Comparison of ENCODE assay signal across 7 cellular contexts in the genomic region with DNA sequence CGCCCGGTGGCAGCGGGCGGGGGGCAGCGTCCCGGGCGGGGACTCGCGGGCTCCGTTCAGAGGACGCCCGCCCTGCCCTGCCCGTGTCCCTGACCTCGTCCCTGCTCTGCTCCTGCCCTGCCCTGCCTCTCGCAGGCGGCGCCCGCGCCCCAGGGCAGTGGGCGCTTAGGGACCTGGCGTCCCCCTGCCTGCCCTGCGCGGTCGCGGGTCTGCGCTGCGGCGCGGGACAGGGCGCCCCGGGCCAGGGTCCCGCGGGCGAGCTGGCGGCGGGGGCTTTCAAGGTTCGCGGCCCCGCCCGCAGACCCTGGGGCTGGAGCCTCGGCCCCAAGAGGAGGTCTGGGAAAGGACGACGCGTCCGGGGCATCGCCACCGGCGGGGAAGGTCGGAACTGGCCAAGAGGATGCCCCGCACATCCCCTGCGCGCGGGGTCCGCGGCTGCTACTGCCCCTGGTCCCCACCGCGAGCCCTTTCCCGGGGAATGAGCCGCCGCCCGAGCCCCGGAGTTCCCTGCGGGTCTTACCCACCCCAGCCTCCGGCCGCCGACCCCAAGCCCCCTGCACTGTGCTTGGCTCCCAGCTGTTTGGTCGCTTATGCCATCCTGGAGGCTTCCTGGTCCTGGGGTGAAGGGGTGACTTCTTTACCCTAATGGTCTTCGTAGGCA. TPM values are rescaled to one million over a fixed set of nuclear protein-coding genes. Genes with fewer than 3 reads are reported as not detected.
A peak's percentile ranks its signal among the peaks of the same experiment; 100 is the strongest.
DNase-seq lines count a peak whose midpoint lies in the region; ATAC-seq and TF ChIP-seq lines count a peak whose summit lies in the region.

No MANE protein-coding gene starts in this region.

- POLR2A ChIA-PET in T-cell (lab: Charles Lee), result no interaction called here

- peak; percentile 15 for ATAC-seq in GM18858 (IDR thresholded peaks at IDR 0.05; ENCODE audit: unreplicated experiment)
- peak; percentile 19 for ATAC-seq in HG02571 (IDR thresholded peaks at IDR 0.05; ENCODE audit: unreplicated experiment)
- peak; percentile 22 to 43 (median 32) for ATAC-seq in T-cell (replicated peaks in 1 of 4)

- no peaks in the 10 kb centered on the region for H3K36me3 ChIP-seq in ovary

- H3K27ac Mint-ChIP-seq in T-cell, result no peak overlapping the region

- no peaks in the 10 kb centered on the region for H3K9me3 Mint-ChIP-seq in T-cell

- 0 to 2% (median 1%) methylated on average over 44 to 68 of the region's 68 CpGs for WGBS in ovary, 3 donors

- H3K4me1 Mint-ChIP-seq in T-cell, result peaks cover 73 to 81% (median 73%) of the 10 kb centered on the region in 3 donors

- TF ChIP-seq POLR2A in ovary (IDR thresholded peaks at IDR 0.05), result no peak

- no peaks in the 10 kb centered on the region for H3K27me3 ChIP-seq in ovary

- H3K36me3 Mint-ChIP-seq in T-cell, result peaks cover 9% of the 10 kb centered on the region

- no peak for TF ChIP-seq CTCF in fibroblast of mammary gland (conservative IDR thresholded peaks at IDR 0.05; ENCODE audit: control insufficient read depth, insufficient read depth, low read depth, low read length)
- no peak for TF ChIP-seq CTCF in ovary (IDR thresholded peaks at IDR 0.05)

- CTCF ChIA-PET in T-cell (lab: Charles Lee), result interaction anchor here in 1 of 2 donors (0.7 to 2.7 kb wide), 3 partner anchors 10 to 101 kb away, joined by 4 to 12 read pairs (median 4); no protein-coding TSS in a partner anchor

- H3K27me3 Mint-ChIP-seq in T-cell, result no peaks in the 10 kb centered on the region

- H3K9me3 ChIP-seq in ovary, result no peaks in the 10 kb centered on the region

- peak overlapping the region; percentile 16 to 61 for H3K27ac ChIP-seq in ovary

- intact Hi-C loops in ovary (cut with DNase I), result loop anchor here (5.0 to 10.0 kb wide), 4 partner anchors 109 to 124 kb away; no protein-coding TSS in a partner anchor

- H3K4me3 Mint-ChIP-seq in T-cell, result peak overlapping the region; percentile 74 to 79 (median 77)

- no peak for TF ChIP-seq EP300 in ovary (IDR thresholded peaks at IDR 0.05)

- DNase-seq in T-cell (peak in 2 of 34 experiments; percentile 6 to 22), fibroblast of mammary gland (ENCODE audit: low read depth) (no peak), ovary (peak; percentile 29 to 60 (median 45)), cerebellum (ENCODE audit: low spot score) (no peak), KG1 (lab: John Stamatoyannopoulos, UW) (no peak)

- H3K4me3 ChIP-seq in fibroblast of mammary gland (ENCODE audit: control insufficient read depth, low read depth, low read length), result peak overlapping the region; percentile 67
- peak overlapping the region; percentile 55 for H3K4me3 ChIP-seq in ovary

- H3K4me1 ChIP-seq in ovary (ENCODE audit: insufficient read depth), result peaks cover 14% of the 10 kb centered on the region

RNA-seq across cellular contexts. Expression of a gene that starts 0.7 kb away (rescaled TPM):
- 10 to 100 TPM; 46.3 to 93.1 (median 79.9) TPM for total RNA-seq in T-cell
- 10 to 100 TPM; 19.1 to 47.7 (median 25.3) TPM for total RNA-seq in ovary
- 10 to 100 TPM; 10.4 to 23.4 TPM for polyA plus RNA-seq in ovary
- 53.9 TPM for total RNA-seq in cerebellum

RNA-seq across cellular contexts. Expression of a gene that starts 40.3 kb away (rescaled TPM):
- total RNA-seq in T-cell, result 10 to 100 TPM in 1 of 5 donors, 1 to 10 TPM in 4; 3.2 to 10.7 (median 7.2) TPM
- 1 to 10 TPM; 1.9 to 9.2 (median 4.5) TPM for total RNA-seq in ovary
- 10 to 100 TPM in 1 of 2 donors, 1 to 10 TPM in 1; 4.7 to 11.1 TPM for polyA plus RNA-seq in ovary
- 1.5 TPM for total RNA-seq in cerebellum

RNA-seq across cellular contexts. Expression of a gene that starts 52.2 kb away (rescaled TPM):
- total RNA-seq in T-cell (10 to 100 TPM in 1 of 5 donors, 1 to 10 TPM in 4; 6.5 to 15.2 (median 9.1) TPM), ovary (1 to 10 TPM; 2.7 to 7.1 (median 4.2) TPM), cerebellum (7.0 TPM)
- polyA plus RNA-seq in ovary, result 10 to 100 TPM in 1 of 2 donors, 1 to 10 TPM in 1; 3.1 to 11.5 TPM

Comparison
In these comparisons a context has a peak if more than half of its experiments do, and no peak if none do; other contexts are left out.
1. DNase-seq: peak in ovary (5 of 5); none in fibroblast of mammary gland (single experiment), cerebellum (single experiment) and KG1 (single experiment).
2. Peak in every context shown above with its lines, with median percentiles within 50 percentile points of each other: ATAC-seq.